In genomic region chr11:65559951-65560537, GRCh38 we compare ENCODE assay signal across 1 cellular context.
A peak's percentile ranks its signal among the peaks of the same experiment; 100 is the strongest.
TF ChIP-seq lines count a peak whose summit lies in the region.

No MANE protein-coding gene starts in this region.

TF ChIP-seq in HepG2, 621 proteins besides CTCF, POLR2A, EP300 and RAD21 (continued from another document and continues in another):
- TF ChIP-seq ZBTB33 (CRISPR knock-in tag; IDR thresholded peaks at IDR 0.05) = no peak
- TF ChIP-seq DDIT3 (CRISPR knock-in tag; IDR thresholded peaks at IDR 0.05) = no peak
- no peak for TF ChIP-seq ZNF569 (CRISPR knock-in tag; IDR thresholded peaks at IDR 0.05; ENCODE audit: borderline replicate concordance)
- no peak for TF ChIP-seq ZNF709 (CRISPR knock-in tag; IDR thresholded peaks at IDR 0.05)
- no peak for TF ChIP-seq POGZ (CRISPR knock-in tag; IDR thresholded peaks at IDR 0.05)
- TF ChIP-seq PPARG (CRISPR knock-in tag; conservative IDR thresholded peaks at IDR 0.05) = no peak
- no peak for TF ChIP-seq NR2F6 (IDR thresholded peaks at IDR 0.05)
- TF ChIP-seq NR2F6 (CRISPR knock-in tag; IDR thresholded peaks at IDR 0.05) = 0 out of 2 replicates have a peak, but pooled peaks have one; percentile 24
- TF ChIP-seq THAP9 (CRISPR knock-in tag; IDR thresholded peaks at IDR 0.05; ENCODE audit: borderline replicate concordance) = peak; percentile 12; the same call in 1 of the 2 replicates
- TF ChIP-seq ZNF770 (CRISPR knock-in tag; IDR thresholded peaks at IDR 0.05) = peak; percentile 96
- no peak for TF ChIP-seq ZNF558 (CRISPR knock-in tag; IDR thresholded peaks at IDR 0.05; ENCODE audit: borderline replicate concordance)
- peak; percentile 36; the same call in 1 of the 2 replicates for TF ChIP-seq SAP130 (CRISPR knock-in tag; IDR thresholded peaks at IDR 0.05; ENCODE audit: low read depth)
- no peak for TF ChIP-seq ZBTB4 (CRISPR knock-in tag; IDR thresholded peaks at IDR 0.05; ENCODE audit: borderline replicate concordance)
- no peak for TF ChIP-seq REPIN1 (CRISPR knock-in tag; IDR thresholded peaks at IDR 0.05; ENCODE audit: borderline replicate concordance, low read depth)
- no peak for TF ChIP-seq CCDC6 (CRISPR knock-in tag; IDR thresholded peaks at IDR 0.05)
- no peak for TF ChIP-seq ZNF557 (CRISPR knock-in tag; IDR thresholded peaks at IDR 0.05)
- no peak for TF ChIP-seq NFATC3 (CRISPR knock-in tag; IDR thresholded peaks at IDR 0.05)
- no peak for TF ChIP-seq RBAK (CRISPR knock-in tag; IDR thresholded peaks at IDR 0.05)
- TF ChIP-seq ZNF567 (CRISPR knock-in tag; IDR thresholded peaks at IDR 0.05; ENCODE audit: borderline replicate concordance) = 0 out of 2 replicates have a peak, but pooled peaks have one; percentile 44
- no peak for TF ChIP-seq BORCS8-MEF2B (CRISPR knock-in tag; IDR thresholded peaks at IDR 0.05)
- no peak for TF ChIP-seq USF2 (IDR thresholded peaks at IDR 0.05; ENCODE audit: low read depth, low read length)
- no peak for TF ChIP-seq USF2 (CRISPR knock-in tag; IDR thresholded peaks at IDR 0.05; ENCODE audit: borderline replicate concordance)
- no peak for TF ChIP-seq ATF7-NPFF (CRISPR knock-in tag; IDR thresholded peaks at IDR 0.05; ENCODE audit: low read depth)
- no peak for TF ChIP-seq TCF12 (IDR thresholded peaks at IDR 0.05)
- TF ChIP-seq TCF12 (CRISPR knock-in tag; IDR thresholded peaks at IDR 0.05) = no peak
- no peak for TF ChIP-seq RFX3 (CRISPR knock-in tag; IDR thresholded peaks at IDR 0.05)
- TF ChIP-seq ZNF382 (CRISPR knock-in tag; IDR thresholded peaks at IDR 0.05; ENCODE audit: borderline replicate concordance) = no peak
- TF ChIP-seq FOSL2 (CRISPR knock-in tag; IDR thresholded peaks at IDR 0.05) = peak; percentile 89
- TF ChIP-seq U2AF2 (IDR thresholded peaks at IDR 0.05; ENCODE audit: low read depth, low read length) = no peak
- no peak for TF ChIP-seq ZBTB2 (CRISPR knock-in tag; IDR thresholded peaks at IDR 0.05; ENCODE audit: low read depth)
- TF ChIP-seq RERE (CRISPR knock-in tag; IDR thresholded peaks at IDR 0.05; ENCODE audit: low read depth) = no peak
- TF ChIP-seq RFXAP (CRISPR knock-in tag; IDR thresholded peaks at IDR 0.05; ENCODE audit: borderline replicate concordance) = no peak
- no peak; the same call in 1 of the 2 replicates for TF ChIP-seq ZBTB20 (CRISPR knock-in tag; IDR thresholded peaks at IDR 0.05; ENCODE audit: borderline replicate concordance, low read depth)
- no peak for TF ChIP-seq MLLT10 (CRISPR knock-in tag; IDR thresholded peaks at IDR 0.05)
- no peak for TF ChIP-seq AGO2 (optimal IDR thresholded peaks at IDR 0.05; ENCODE audit: low read depth, low read length)
- TF ChIP-seq CBX2 (IDR thresholded peaks at IDR 0.05; ENCODE audit: low read depth, low read length) = no peak
- no peak for TF ChIP-seq CBX2 (CRISPR knock-in tag; IDR thresholded peaks at IDR 0.05; ENCODE audit: low read depth)
- no peak for TF ChIP-seq ZNF781 (CRISPR knock-in tag; IDR thresholded peaks at IDR 0.05; ENCODE audit: borderline replicate concordance, not compliant biosample characterization)
- no peak for TF ChIP-seq ZFP36L2 (CRISPR knock-in tag; IDR thresholded peaks at IDR 0.05)
- TF ChIP-seq PCBP1 (IDR thresholded peaks at IDR 0.05; ENCODE audit: borderline replicate concordance, low read depth, low read length) = no peak
- no peak for TF ChIP-seq TEAD3 (CRISPR knock-in tag; optimal IDR thresholded peaks at IDR 0.05; ENCODE audit: borderline replicate concordance)
- TF ChIP-seq HHEX (CRISPR knock-in tag; IDR thresholded peaks at IDR 0.05) = no peak
- no peak for TF ChIP-seq SRY (CRISPR knock-in tag; IDR thresholded peaks at IDR 0.05)
- no peak for TF ChIP-seq ZFP90 (CRISPR knock-in tag; IDR thresholded peaks at IDR 0.05; ENCODE audit: borderline replicate concordance)
